ENCODE assay signal across 14 cellular contexts in the genomic region with DNA sequence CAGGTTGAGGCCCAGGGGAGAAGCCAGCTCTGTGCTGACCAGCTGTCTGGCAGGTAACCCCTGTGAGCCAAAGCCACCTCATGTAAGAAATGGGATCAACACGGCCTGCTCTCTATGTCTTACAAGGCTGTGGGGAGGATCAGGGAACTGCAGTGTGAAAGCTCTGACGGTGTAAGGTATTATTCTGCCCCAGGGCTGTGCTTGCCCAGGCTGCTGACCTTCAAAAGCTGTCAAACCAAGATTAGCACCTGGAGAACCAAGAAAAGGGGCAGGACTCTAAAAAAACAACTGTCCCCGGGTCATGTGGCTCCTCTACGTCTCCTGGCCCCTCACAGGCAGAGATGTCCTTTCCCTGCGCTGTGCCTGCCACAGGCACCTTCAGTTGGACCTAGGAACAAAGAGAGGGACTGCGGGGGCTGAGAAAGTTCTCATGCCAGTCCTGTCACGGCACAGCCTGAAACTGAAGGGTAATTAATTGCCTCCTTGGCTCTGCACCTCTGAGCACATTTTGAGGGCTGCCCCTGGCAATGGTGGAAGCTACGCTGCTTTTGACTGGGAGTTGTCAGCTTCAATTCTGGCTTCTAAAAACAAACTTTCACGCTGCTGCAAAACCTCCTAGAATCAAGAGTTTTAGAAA.
DNase-seq lines count a peak whose midpoint lies in the region; ATAC-seq and TF ChIP-seq lines count a peak whose summit lies in the region.
"Had no signal": no experiment of that assay in that cellular context is flagged by ENCODE, and none has a peak within 500 bp of the region (broad histone marks: within the 10 kb centered on the region; RNA-seq: fewer than 3 reads in every experiment).

No MANE protein-coding gene starts in this region.

- H3K9me3 ChIP-seq in body of pancreas, result no peaks in the 10 kb centered on the region
- H3K9me3 ChIP-seq: HAP-1 had no signal

- TF ChIP-seq CTCF in body of pancreas (IDR thresholded peaks at IDR 0.05), result no peak

- ATAC-seq in body of pancreas, result peak; percentile 70
- ATAC-seq in HG03571 (IDR thresholded peaks at IDR 0.05; ENCODE audit: unreplicated experiment), result no peak
- ATAC-seq: Right ventricle myocardium inferior had no signal

- H3K27ac ChIP-seq in body of pancreas (peak overlapping the region; percentile 60 to 78 (median 68)), layer of hippocampus (ENCODE audit: low read depth, low read length) (peak overlapping the region; percentile 58), substantia nigra (ENCODE audit: low read depth, low read length, poor library complexity, severe bottlenecking) (peak overlapping the region; percentile 97)

- peak; percentile 52 to 75 for DNase-seq in NCI-H446 (lab: John Stamatoyannopoulos, UW)
- peak; percentile 34 to 71 (median 48) for DNase-seq in body of pancreas
- peak in 1 of 49 donors; percentile 42 for DNase-seq in substantia nigra (lab: John Stamatoyannopoulos, UW)
- DNase-seq in HCEC 1CT, result no peak
- no peak for DNase-seq in NCI-H1436 treated with DMSO at 0.1 percent for 48 hours (lab: John Stamatoyannopoulos, UW)
- DNase-seq: CD4-positive, alpha-beta T cell; KBM-7; MV-4-11; NCI-H1417; NCI-H2029 treated with DMSO at 0.1 percent for 48 hours had no signal

- H3K4me3 ChIP-seq in body of pancreas, result no peak overlapping the region
- H3K4me3 ChIP-seq: HAP-1 had no signal

- H3K36me3 ChIP-seq in body of pancreas (replicated peaks in 1 of 2; ENCODE audit: insufficient read depth in 1 of 2, low read depth in 2 of 2), result no peaks in the 10 kb centered on the region
- H3K36me3 ChIP-seq: HAP-1 had no signal

- intact Hi-C loops in body of pancreas (cut with DNase I), result no loop called here

- 30 to 39% methylated on average over 6 to 9 of the region's 9 CpGs for WGBS in body of pancreas, 2 donors

- peaks cover 43% of the 10 kb centered on the region for H3K4me1 ChIP-seq in body of pancreas
- H3K4me1 ChIP-seq: HAP-1 had no signal

- TF ChIP-seq POLR2A in body of pancreas (IDR thresholded peaks at IDR 0.05), result peak in 1 of 3 donors; percentile 34

- no peaks in the 10 kb centered on the region for H3K27me3 ChIP-seq in body of pancreas
- H3K27me3 ChIP-seq in layer of hippocampus (ENCODE audit: control insufficient read depth, insufficient read depth, low read length), result no peaks in the 10 kb centered on the region

Comparison
In these comparisons a context has a peak if more than half of its experiments do, and no peak if none do; other contexts are left out.
1. DNase-seq: peak in NCI-H446 (2 of 2) and body of pancreas (4 of 4); none in HCEC 1CT (single experiment) and NCI-H1436 treated with DMSO at 0.1 percent for 48 hours (single experiment).
2. Peak in every context shown above with its lines, with median percentiles within 50 percentile points of each other: H3K27ac ChIP-seq.